28 cellular contexts compared by ENCODE assay signal in genomic region chr2:205073433-205074020, GRCh38.
"Had no signal": no experiment of that assay in that cellular context is flagged by ENCODE, and none has a peak within 500 bp of the region (broad histone marks: within the 10 kb centered on the region; RNA-seq: fewer than 3 reads in every experiment).

No MANE protein-coding gene starts in this region.

- H3K36me3 ChIP-seq: cardiac muscle cell, colonic mucosa, left lung, pancreas, right atrium auricular region, suprapubic skin, tibial artery, WERI-Rb-1 had no signal

- ATAC-seq: activated CD8-positive, alpha-beta T cell treated with anti-CD3 and anti-CD28 coated beads for 36 hours; activated T-cell treated with anti-CD3 and anti-CD28 coated beads, Interleukin-2, amount 50 U/mL, for 4 hours; effector memory CD8-positive, alpha-beta T cell; left lung; pancreas; psoas muscle; stimulated activated naive B cell treated with anti-CD40 and anti-IgM and Interleukin-4, amounts not matched to agents 10 μg/mL and 1 μg/mL and 100 μg/mL, for 72 hours had no signal

- H3K27ac ChIP-seq: cardiac muscle cell, colonic mucosa, left lung, pancreas, psoas muscle, right atrium auricular region, suprapubic skin, tibial artery, WERI-Rb-1 had no signal

- H3K4me3 ChIP-seq: cardiac muscle cell, colonic mucosa, left lung, lung, pancreas, psoas muscle, right atrium auricular region, suprapubic skin, tibial artery had no signal

- H3K4me1 ChIP-seq: colonic mucosa, left lung, pancreas, psoas muscle, right atrium auricular region, suprapubic skin, tibial artery had no signal

- H3K9me3 ChIP-seq: colonic mucosa, left lung, pancreas, psoas muscle, right atrium auricular region, suprapubic skin, tibial artery had no signal

- DNase-seq: activated CD4-positive, alpha-beta T cell treated with anti-CD3 and anti-CD28 coated beads, Interleukin-2, amount 10 ng/mL, durations not matched to agents 7 days and 5 days; activated CD4-positive, CD25-positive, alpha-beta regulatory T cell treated with anti-CD3 and anti-CD28 coated beads, Interleukin-2, amount 50 U/mL, for 72 hours; activated CD8-positive, alpha-beta T cell treated with anti-CD3 and anti-CD28 coated beads for 36 hours; activated naive CD4-positive, alpha-beta T cell; activated T-cell treated with anti-CD3 and anti-CD28 coated beads, Interleukin-2, amount 50 U/mL, for 4 hours; anterior cingulate cortex; cerebellar nuclear complex; colonic mucosa; effector memory CD8-positive, alpha-beta T cell; foreskin fibroblast; left lung; naive B cell; nephron progenitor cell; pancreas; psoas muscle; stimulated activated CD4-positive, alpha-beta T cell treated with anti-CD3 and anti-CD28 coated beads, Interleukin-15, amount 100 ng/mL, for 24 hours; stimulated activated CD4-positive, alpha-beta T cell treated with anti-CD3 and anti-CD28 coated beads, Interleukin-2, amount 100 ng/mL, for 24 hours; stimulated activated naive B cell treated with anti-CD40 and anti-IgM and Interleukin-4, amounts not matched to agents 10 μg/mL and 1 μg/mL and 100 μg/mL, for 72 hours; T1000; tibial artery; WERI-Rb-1 had no signal

- H3K4me1 Mint-ChIP-seq: naive B cell; nephron progenitor cell; stimulated activated naive B cell treated with anti-CD40 and anti-IgM and Interleukin-4, amounts not matched to agents 10 μg/mL and 1 μg/mL and 100 μg/mL, for 72 hours had no signal

- H3K9me3 Mint-ChIP-seq: brain; naive B cell; nephron progenitor cell; stimulated activated naive B cell treated with anti-CD40 and anti-IgM and Interleukin-4, amounts not matched to agents 10 μg/mL and 1 μg/mL and 100 μg/mL, for 72 hours had no signal

- H3K27me3 Mint-ChIP-seq: activated CD8-positive, alpha-beta T cell treated with anti-CD3 and anti-CD28 coated beads for 36 hours; activated naive CD8-positive, alpha-beta T cell; brain; effector memory CD8-positive, alpha-beta T cell; naive B cell; stimulated activated naive B cell treated with anti-CD40 and anti-IgM and Interleukin-4, amounts not matched to agents 10 μg/mL and 1 μg/mL and 100 μg/mL, for 72 hours had no signal

- H3K27me3 ChIP-seq: cardiac muscle cell, colonic mucosa, left lung, pancreas, right atrium auricular region, suprapubic skin, tibial artery had no signal

- H3K36me3 Mint-ChIP-seq: brain; naive B cell; stimulated activated naive B cell treated with anti-CD40 and anti-IgM and Interleukin-4, amounts not matched to agents 10 μg/mL and 1 μg/mL and 100 μg/mL, for 72 hours had no signal

- H3K27ac Mint-ChIP-seq: activated CD4-positive, alpha-beta T cell treated with anti-CD3 and anti-CD28 coated beads, Interleukin-2, amount 10 ng/mL, durations not matched to agents 7 days and 5 days; activated CD8-positive, alpha-beta T cell treated with anti-CD3 and anti-CD28 coated beads for 36 hours; activated naive CD8-positive, alpha-beta T cell; activated T-helper 2 cell treated with anti-CD3 and anti-CD28 coated beads, Interferon-gamma antibody, Interleukin-2, Interleukin-4, amounts not matched to agents 10 μg/mL and 5 μg/mL and 100 μg/mL, durations not matched to agents 14 hours and 24 hours and 36 hours; brain; effector memory CD8-positive, alpha-beta T cell; naive B cell; nephron progenitor cell; stimulated activated naive B cell treated with anti-CD40 and anti-IgM and Interleukin-4, amounts not matched to agents 10 μg/mL and 1 μg/mL and 100 μg/mL, for 72 hours had no signal

- H3K4me3 Mint-ChIP-seq: activated CD4-positive, alpha-beta T cell treated with anti-CD3 and anti-CD28 coated beads, Interleukin-2, amount 10 ng/mL, durations not matched to agents 7 days and 5 days; activated CD8-positive, alpha-beta T cell treated with anti-CD3 and anti-CD28 coated beads for 36 hours; activated naive CD8-positive, alpha-beta T cell; activated T-cell treated with anti-CD3 and anti-CD28 coated beads, Interleukin-2, amount 50 U/mL, for 4 hours; brain; effector memory CD8-positive, alpha-beta T cell; naive B cell; nephron progenitor cell; stimulated activated naive B cell treated with anti-CD40 and anti-IgM and Interleukin-4, amounts not matched to agents 10 μg/mL and 1 μg/mL and 100 μg/mL, for 72 hours had no signal
